ENCODE assay signal across 7 cellular contexts in genomic region chr3:50983887-50984286, GRCh38.
"Had no signal": no experiment of that assay in that cellular context is flagged by ENCODE, and none has a peak within 500 bp of the region (broad histone marks: within the 10 kb centered on the region; RNA-seq: fewer than 3 reads in every experiment).

No MANE protein-coding gene starts in this region.

- H3K4me2 ChIP-seq: GM23338 had no signal

- H3K27ac ChIP-seq: HL-60 had no signal

- FAIRE-seq: H1, H54, HepG2 had no signal

- H3K4me3 ChIP-seq: GM23338 had no signal

- ATAC-seq: GM23338, HepG2 had no signal

- H2AFZ ChIP-seq: GM23338 had no signal

- DNase-seq: H9, HCEC 1CT had no signal
